ENCODE assay signal across 18 cellular contexts in genomic region chr3:123379041-123379830, GRCh38.
DNase-seq lines count a peak whose midpoint lies in the region; ATAC-seq and TF ChIP-seq lines count a peak whose summit lies in the region.
"Had no signal": no experiment of that assay in that cellular context is flagged by ENCODE, and none has a peak within 500 bp of the region (broad histone marks: within the 10 kb centered on the region; RNA-seq: fewer than 3 reads in every experiment).

No MANE protein-coding gene starts in this region.

- no peak overlapping the region for H2AK5ac ChIP-seq in neuronal stem cell (ENCODE audit: low read depth, low read length)

- no peaks in the 10 kb centered on the region for H3K36me3 ChIP-seq in ascending aorta
- H3K36me3 ChIP-seq in endodermal cell (ENCODE audit: control insufficient read depth, insufficient read depth, low read length): no peaks in the 10 kb centered on the region
- H3K36me3 ChIP-seq in neuronal stem cell (replicated peaks in 1 of 2; ENCODE audit: control insufficient read depth in 2 of 2, insufficient read depth in 2 of 2, low read length in 2 of 2): no peaks in the 10 kb centered on the region
- no peaks in the 10 kb centered on the region for H3K36me3 ChIP-seq in suprapubic skin
- H3K36me3 ChIP-seq: BE2C, HAP-1 had no signal

- H3K27me3 ChIP-seq in ascending aorta: no peaks in the 10 kb centered on the region
- no peaks in the 10 kb centered on the region for H3K27me3 ChIP-seq in endodermal cell (ENCODE audit: control insufficient read depth, insufficient read depth, low read length, poor library complexity, severe bottlenecking)
- H3K27me3 ChIP-seq in neuronal stem cell (ENCODE audit: control insufficient read depth in 3 of 3, insufficient read depth in 3 of 3, low read depth in 1 of 3, low read length in 3 of 3): peaks cover 0 to 10% (median 0%) of the 10 kb centered on the region in 3 experiments
- no peaks in the 10 kb centered on the region for H3K27me3 ChIP-seq in suprapubic skin
- H3K27me3 ChIP-seq: BE2C had no signal

- H3K4me3 Mint-ChIP-seq in endodermal cell: no peak overlapping the region
- H3K4me3 Mint-ChIP-seq: CD4-positive, alpha-beta memory T cell; IgD-negative memory B cell had no signal

- no peak overlapping the region for H3K4me2 ChIP-seq in neuronal stem cell (ENCODE audit: insufficient read depth, low read length, poor library complexity, severe bottlenecking)

- H3K14ac ChIP-seq in neuronal stem cell (ENCODE audit: low read length): no peak overlapping the region

- intact Hi-C loops in ascending aorta (cut with DNase I): no loop called here

- H2BK5ac ChIP-seq in neuronal stem cell (ENCODE audit: low read length): no peak overlapping the region

- no peak overlapping the region for H3K27ac Mint-ChIP-seq in endodermal cell
- H3K27ac Mint-ChIP-seq: CD4-positive, alpha-beta memory T cell; IgD-negative memory B cell had no signal

- no peak overlapping the region for H3K4ac ChIP-seq in neuronal stem cell (ENCODE audit: low read length)

- no peaks in the 10 kb centered on the region for H3K9me3 Mint-ChIP-seq in endodermal cell
- H3K9me3 Mint-ChIP-seq: CD4-positive, alpha-beta memory T cell; IgD-negative memory B cell had no signal

- no peaks in the 10 kb centered on the region for H3K36me3 Mint-ChIP-seq in endodermal cell (ENCODE audit: low read depth)
- H3K36me3 Mint-ChIP-seq: CD4-positive, alpha-beta memory T cell; IgD-negative memory B cell had no signal

- no peak for TF ChIP-seq POLR2A in suprapubic skin (IDR thresholded peaks at IDR 0.05)

- H2BK120ac ChIP-seq in neuronal stem cell (ENCODE audit: low read depth, low read length): no peak overlapping the region

- TF ChIP-seq EP300 in suprapubic skin (IDR thresholded peaks at IDR 0.05): no peak

- ATAC-seq in GM18867 (IDR thresholded peaks at IDR 0.05; ENCODE audit: unreplicated experiment): no peak

- no peak overlapping the region for H4K8ac ChIP-seq in neuronal stem cell (ENCODE audit: low read depth, low read length)

- H3K4me1 ChIP-seq in ascending aorta: peaks cover 7 to 42% of the 10 kb centered on the region in 2 donors
- no peaks in the 10 kb centered on the region for H3K4me1 ChIP-seq in endodermal cell (ENCODE audit: control insufficient read depth, insufficient read depth, low read length)
- H3K4me1 ChIP-seq in neuronal stem cell (ENCODE audit: control insufficient read depth in 2 of 2, insufficient read depth in 1 of 2, low read depth in 1 of 2, low read length in 2 of 2): peaks cover 6 to 13% of the 10 kb centered on the region in 2 donors
- no peaks in the 10 kb centered on the region for H3K4me1 ChIP-seq in suprapubic skin
- H3K4me1 ChIP-seq: BE2C, HAP-1 had no signal

- peak in 1 of 2 donors; percentile 48 for DNase-seq in ascending aorta (ENCODE audit: low spot score in 2 of 2)
- DNase-seq in endodermal cell: peak; percentile 25
- no peak for DNase-seq in neuronal stem cell (ENCODE audit: low spot score)
- peak; percentile 35 to 63 for DNase-seq in suprapubic skin (ENCODE audit: low spot score in 2 of 2)
- no peak for DNase-seq in hypothalamus (lab: John Stamatoyannopoulos, UW)
- no peak for DNase-seq in activated gamma-delta T cell treated with Interleukin-2 at 50 U/mL for 16 hours
- DNase-seq in inferior parietal cortex (ENCODE audit: extremely low spot score): no peak
- DNase-seq: BE2C; CD4-positive, alpha-beta memory T cell; Kasumi-1; MM.1S; NCI-H1105; NCI-H187 treated with DMSO at 0.1 percent for 48 hours; NCI-H69 had no signal

- H2BK15ac ChIP-seq in neuronal stem cell (ENCODE audit: low read length): no peak overlapping the region

- peaks cover 34% of the 10 kb centered on the region for H3K27me3 Mint-ChIP-seq in endodermal cell (ENCODE audit: insufficient read depth)

- no peak overlapping the region for H2BK12ac ChIP-seq in neuronal stem cell (ENCODE audit: low read length)

- H3K9ac ChIP-seq in endodermal cell (ENCODE audit: extremely low read depth, low read length, poor library complexity, severe bottlenecking): no peak overlapping the region
- H3K9ac ChIP-seq in neuronal stem cell (ENCODE audit: low read depth, low read length, poor library complexity): peak overlapping the region; percentile 24

- WGBS in endodermal cell (ENCODE audit: insufficient coverage in 1 of 2, insufficient read length in 1 of 2), 2 experiments: 91 to 93% methylated on average over 3 to 11 of the region's 11 CpGs
- no CpG with 5 or more reads among the region's 11 CpGs for WGBS in neuronal stem cell (ENCODE audit: extremely low coverage in 2 of 2, insufficient read length in 2 of 2, insufficient replicate concordance in 1 of 2), 2 donors
- whole genome bisulfite sequencing in suprapubic skin: 89% methylated on average over 11 of the region's 11 CpGs

- H3K23ac ChIP-seq in neuronal stem cell (ENCODE audit: low read depth, low read length, poor library complexity): no peak overlapping the region

- H2AFZ ChIP-seq in neuronal stem cell (ENCODE audit: low read length): no peak overlapping the region

- H3K18ac ChIP-seq in neuronal stem cell (ENCODE audit: low read length): no peak overlapping the region

- H3K9me3 ChIP-seq in ascending aorta: no peaks in the 10 kb centered on the region
- H3K9me3 ChIP-seq in endodermal cell (ENCODE audit: control insufficient read depth, low read length): no peaks in the 10 kb centered on the region
- no peaks in the 10 kb centered on the region for H3K9me3 ChIP-seq in neuronal stem cell (replicated peaks in 1 of 2; ENCODE audit: control insufficient read depth in 2 of 2, insufficient read depth in 1 of 2, low read depth in 1 of 2, low read length in 2 of 2)
- H3K9me3 ChIP-seq in suprapubic skin: no peaks in the 10 kb centered on the region
- H3K9me3 ChIP-seq: BE2C, HAP-1 had no signal

- peak overlapping the region; percentile 90 to 93 for H3K27ac ChIP-seq in ascending aorta
- no peak overlapping the region for H3K27ac ChIP-seq in endodermal cell (ENCODE audit: low read depth, low read length)
- no peak overlapping the region for H3K27ac ChIP-seq in neuronal stem cell (replicated peaks; ENCODE audit: low read length)
- no peak overlapping the region for H3K27ac ChIP-seq in suprapubic skin
- H3K27ac ChIP-seq: HL-60 had no signal

- peaks cover 3% of the 10 kb centered on the region for H3K4me1 Mint-ChIP-seq in endodermal cell
- H3K4me1 Mint-ChIP-seq: CD4-positive, alpha-beta memory T cell; IgD-negative memory B cell had no signal

- TF ChIP-seq CTCF in ascending aorta (IDR thresholded peaks at IDR 0.05) (no peak), endodermal cell (conservative IDR thresholded peaks at IDR 0.05) (no peak), suprapubic skin (IDR thresholded peaks at IDR 0.05) (no peak)

- H3K4me3 ChIP-seq in ascending aorta (no peak overlapping the region), endodermal cell (ENCODE audit: low read length) (no peak overlapping the region), neuronal stem cell (ENCODE audit: low read length in 2 of 2) (no peak overlapping the region), suprapubic skin (no peak overlapping the region)
- H3K4me3 ChIP-seq: HAP-1 had no signal

- no peak overlapping the region for H4K91ac ChIP-seq in neuronal stem cell (ENCODE audit: low read depth, low read length, poor library complexity)

- H3K79me1 ChIP-seq in neuronal stem cell (ENCODE audit: low read depth, low read length): no peaks in the 10 kb centered on the region

Comparison
In these comparisons a context has a peak if more than half of its experiments do, and no peak if none do; other contexts are left out.
1. DNase-seq: peak in endodermal cell (single experiment) and suprapubic skin (2 of 2); none in neuronal stem cell (single experiment), hypothalamus (0 of 51), activated gamma-delta T cell treated with Interleukin-2 at 50 U/mL for 16 hours (single experiment) and inferior parietal cortex (single experiment).
2. H3K27ac ChIP-seq: peak in ascending aorta (2 of 2); none in endodermal cell (single experiment), neuronal stem cell (single experiment) and suprapubic skin (single experiment).